Comparison of ENCODE assay signal across 1 cellular context in genomic region chr1:156920233-156921052, GRCh38.
TF ChIP-seq lines count a peak whose summit lies in the region.

Gene LRRC71, plus strand, starts transcription at chr1:156920632. Its CDS starts 172 bp downstream, at chr1:156920804.

TF ChIP-seq in A549, 52 proteins besides CTCF, POLR2A, EP300 and RAD21 (continued from another document):
- TF ChIP-seq HES2 (IDR thresholded peaks at IDR 0.05) (no peak), JUN (IDR thresholded peaks at IDR 0.05) (no peak), FOXS1 (CRISPR knock-in tag; IDR thresholded peaks at IDR 0.05) (no peak)
